ENCODE assay signal across 21 cellular contexts in genomic region chr6:562052-562676, GRCh38.
DNase-seq lines count a peak whose midpoint lies in the region; ATAC-seq and TF ChIP-seq lines count a peak whose summit lies in the region.
"Had no signal": no experiment of that assay in that cellular context is flagged by ENCODE, and none has a peak within 500 bp of the region (broad histone marks: within the 10 kb centered on the region; RNA-seq: fewer than 3 reads in every experiment).

No MANE protein-coding gene starts in this region.

- no peak for TF ChIP-seq CTCF in nephron progenitor cell (IDR thresholded peaks at IDR 0.05)

- H3K4me1 Mint-ChIP-seq in activated CD4-positive, alpha-beta T cell treated with anti-CD3 and anti-CD28 coated beads, Interleukin-2, amount 10 ng/mL, durations not matched to agents 24 days and 14 days, result peaks cover 31% of the 10 kb centered on the region
- H3K4me1 Mint-ChIP-seq in T-helper 2 cell treated with Interferon-gamma antibody and Interleukin-4, amounts not matched to agents 5 μg/mL and 100 μg/mL, for 36 hours (ENCODE audit: low read depth), result peaks cover 54% of the 10 kb centered on the region
- peaks cover 5 to 12% of the 10 kb centered on the region in 2 donors for H3K4me1 Mint-ChIP-seq in effector memory CD8-positive, alpha-beta T cell (ENCODE audit: low read depth in 2 of 2)
- H3K4me1 Mint-ChIP-seq in nephron progenitor cell, result peaks cover 9% of the 10 kb centered on the region
- H3K4me1 Mint-ChIP-seq: neural crest cell had no signal

- no peaks in the 10 kb centered on the region for H3K27me3 Mint-ChIP-seq in activated CD4-positive, alpha-beta T cell treated with anti-CD3 and anti-CD28 coated beads, Interleukin-2, amount 10 ng/mL, durations not matched to agents 24 days and 14 days
- no peaks in the 10 kb centered on the region for H3K27me3 Mint-ChIP-seq in T-helper 2 cell treated with Interferon-gamma antibody and Interleukin-4, amounts not matched to agents 5 μg/mL and 100 μg/mL, for 36 hours (ENCODE audit: low read depth)
- no peaks in the 10 kb centered on the region for H3K27me3 Mint-ChIP-seq in effector memory CD8-positive, alpha-beta T cell
- no peaks in the 10 kb centered on the region for H3K27me3 Mint-ChIP-seq in nephron progenitor cell (ENCODE audit: low read depth, poor library complexity)
- H3K27me3 Mint-ChIP-seq: B cell had no signal

- peak overlapping the region; percentile 78 for H3K27ac Mint-ChIP-seq in activated CD4-positive, alpha-beta T cell treated with anti-CD3 and anti-CD28 coated beads, Interleukin-2, amount 10 ng/mL, durations not matched to agents 24 days and 14 days
- H3K27ac Mint-ChIP-seq in T-helper 2 cell treated with Interferon-gamma antibody and Interleukin-4, amounts not matched to agents 5 μg/mL and 100 μg/mL, for 36 hours, result peak overlapping the region; percentile 67
- peak overlapping the region; percentile 49 to 87 for H3K27ac Mint-ChIP-seq in effector memory CD8-positive, alpha-beta T cell
- H3K27ac Mint-ChIP-seq in nephron progenitor cell, result peak overlapping the region; percentile 59
- H3K27ac Mint-ChIP-seq: B cell had no signal

- intact Hi-C loops in activated CD4-positive, alpha-beta T cell treated with anti-CD3 and anti-CD28 coated beads, Interleukin-2, amount 10 ng/mL, durations not matched to agents 24 days and 14 days (cut with micrococcal nuclease), result no loop called here

- H3K4me3 Mint-ChIP-seq in activated CD4-positive, alpha-beta T cell treated with anti-CD3 and anti-CD28 coated beads, Interleukin-2, amount 10 ng/mL, durations not matched to agents 24 days and 14 days, result peak overlapping the region; percentile 35
- H3K4me3 Mint-ChIP-seq in T-helper 2 cell treated with Interferon-gamma antibody and Interleukin-4, amounts not matched to agents 5 μg/mL and 100 μg/mL, for 36 hours, result peak overlapping the region; percentile 43
- no peak overlapping the region for H3K4me3 Mint-ChIP-seq in effector memory CD8-positive, alpha-beta T cell
- H3K4me3 Mint-ChIP-seq in nephron progenitor cell, result no peak overlapping the region
- H3K4me3 Mint-ChIP-seq: B cell, neural crest cell had no signal

- peak; percentile 56 for ATAC-seq in effector memory CD8-positive, alpha-beta T cell (replicated peaks)
- ATAC-seq: K562 had no signal

- H3K36me3 Mint-ChIP-seq in activated CD4-positive, alpha-beta T cell treated with anti-CD3 and anti-CD28 coated beads, Interleukin-2, amount 10 ng/mL, durations not matched to agents 24 days and 14 days (ENCODE audit: low read depth), result peaks cover 56% of the 10 kb centered on the region
- H3K36me3 Mint-ChIP-seq in T-helper 2 cell treated with Interferon-gamma antibody and Interleukin-4, amounts not matched to agents 5 μg/mL and 100 μg/mL, for 36 hours (ENCODE audit: low read depth), result peaks cover 58% of the 10 kb centered on the region
- peaks cover 38% of the 10 kb centered on the region for H3K36me3 Mint-ChIP-seq in effector memory CD8-positive, alpha-beta T cell (ENCODE audit: insufficient read depth)
- H3K36me3 Mint-ChIP-seq in nephron progenitor cell (ENCODE audit: low read depth), result peaks cover 34% of the 10 kb centered on the region

- no peak for DNase-seq in activated CD4-positive, alpha-beta T cell treated with anti-CD3 and anti-CD28 coated beads, Interleukin-2, amount 10 ng/mL, durations not matched to agents 24 days and 14 days
- DNase-seq in activated CD4-positive, alpha-beta T cell treated with anti-CD3 and anti-CD28 coated beads, Interleukin-2, amount 50 U/mL, for 48 hours, result no peak
- no peak for DNase-seq in T-helper 2 cell treated with Interferon-gamma antibody and Interleukin-4, amounts not matched to agents 5 μg/mL and 100 μg/mL, for 36 hours (ENCODE audit: low spot score)
- no peak for DNase-seq in effector memory CD8-positive, alpha-beta T cell
- DNase-seq in nephron progenitor cell (no peak), NCI-H2081 (lab: John Stamatoyannopoulos, UW) (no peak), DMS 273 (lab: John Stamatoyannopoulos, UW; ENCODE audit: unreplicated experiment) (no peak)
- DNase-seq in effector CD4-positive, alpha-beta T cell, result no peak
- DNase-seq: 8988T; activated CD4-positive, alpha-beta T cell treated with anti-CD3 and anti-CD28 coated beads, Interleukin-2, amount 50 U/mL, for 1 hour; amniotic stem cell; Caco-2; head of caudate nucleus; left ventricle myocardium inferior; NCI-H1694; NCI-H748 treated with DMSO at 0.1 percent for 48 hours; Right ventricle myocardium superior; small intestine had no signal

- no peaks in the 10 kb centered on the region for H3K9me3 Mint-ChIP-seq in activated CD4-positive, alpha-beta T cell treated with anti-CD3 and anti-CD28 coated beads, Interleukin-2, amount 10 ng/mL, durations not matched to agents 24 days and 14 days
- peaks cover 9% of the 10 kb centered on the region for H3K9me3 Mint-ChIP-seq in T-helper 2 cell treated with Interferon-gamma antibody and Interleukin-4, amounts not matched to agents 5 μg/mL and 100 μg/mL, for 36 hours
- no peaks in the 10 kb centered on the region for H3K9me3 Mint-ChIP-seq in effector memory CD8-positive, alpha-beta T cell
- H3K9me3 Mint-ChIP-seq in nephron progenitor cell, result no peaks in the 10 kb centered on the region
- H3K9me3 Mint-ChIP-seq: neural crest cell had no signal

Comparison
In these comparisons a context has a peak if more than half of its experiments do, and no peak if none do; other contexts are left out.
1. H3K4me3 Mint-ChIP-seq: peak in activated CD4-positive, alpha-beta T cell treated with anti-CD3 and anti-CD28 coated beads, Interleukin-2, amount 10 ng/mL, durations not matched to agents 24 days and 14 days (single experiment) and T-helper 2 cell treated with Interferon-gamma antibody and Interleukin-4, amounts not matched to agents 5 μg/mL and 100 μg/mL, for 36 hours (single experiment); none in effector memory CD8-positive, alpha-beta T cell (0 of 2) and nephron progenitor cell (single experiment).
2. Peak in every context shown above with its lines, with median percentiles within 50 percentile points of each other: H3K27ac Mint-ChIP-seq.